8 cellular contexts compared by ENCODE assay signal in the genomic region with DNA sequence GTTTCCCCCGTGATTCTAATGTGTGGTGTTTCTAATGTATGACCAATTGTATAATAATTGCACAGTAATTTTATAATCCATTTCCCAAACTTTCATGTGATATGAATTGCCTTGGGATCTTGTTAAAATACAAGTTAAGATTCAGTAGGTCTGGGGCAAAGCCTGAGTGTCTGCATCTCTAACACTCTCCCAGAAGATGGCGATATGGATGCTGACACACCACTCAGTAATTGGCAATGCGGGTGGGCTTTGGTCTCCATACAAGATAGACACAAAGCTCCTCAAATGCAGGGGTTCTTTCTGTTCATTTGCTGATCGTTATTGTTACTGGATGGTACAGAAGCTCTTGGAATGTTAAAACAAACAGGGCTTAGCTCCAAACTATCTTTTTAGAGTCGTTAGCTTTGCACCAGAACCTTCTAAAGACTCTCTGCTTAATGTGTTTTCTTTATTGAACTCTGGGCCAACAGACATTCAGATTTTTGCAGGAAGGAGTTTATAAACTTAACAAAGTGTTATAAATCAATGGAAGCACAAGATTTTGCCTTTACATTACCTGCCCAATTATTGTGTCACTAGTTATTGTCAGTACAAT.
DNase-seq lines count a peak whose midpoint lies in the region; ATAC-seq and TF ChIP-seq lines count a peak whose summit lies in the region.

No MANE protein-coding gene starts in this region.

- H3K36me3 ChIP-seq in HEK293 (ENCODE audit: control insufficient read depth in 2 of 2, insufficient read depth in 1 of 2, low read length in 2 of 2), result no peaks in the 10 kb centered on the region

- no peak overlapping the region for H3K4me3 ChIP-seq in HEK293 (ENCODE audit: low read depth, low read length)

- no peak for TF ChIP-seq CTCF in HEK293 (tag by site-specific recombination; IDR thresholded peaks at IDR 0.05)
- peak; percentile 53 for TF ChIP-seq CTCF in RWPE1 (conservative IDR thresholded peaks at IDR 0.05; ENCODE audit: low read depth)

- DNase-seq in COLO829 (ENCODE audit: low spot score), result peak; percentile 34
- DNase-seq in RWPE1 (ENCODE audit: low spot score), result peak; percentile 8
- peak; percentile 51 for DNase-seq in iPS-NIHi7 (ENCODE audit: extremely low spot score)
- no peak for DNase-seq in DMS153 treated with DMSO at 0.1 percent for 48 hours (lab: John Stamatoyannopoulos, UW; ENCODE audit: unreplicated experiment)
- no peak for DNase-seq in LoVo (ENCODE audit: low spot score)
- DNase-seq in NCI-H1436 (lab: John Stamatoyannopoulos, UW), result no peak

- CTCF ChIA-PET in HEK293 (lab: Yijun Ruan, JAX), result interaction anchor here (0.6 to 1.8 kb wide), 10 partner anchors 10 to 873 kb away, joined by 3 to 5 read pairs (median 4); no protein-coding TSS in a partner anchor
- CTCF ChIA-PET in RWPE1 (lab: Yijun Ruan, JAX), result interaction anchor here (0.5 to 0.8 kb wide), 2 partner anchors 233 to 897 kb away, joined by 4 to 5 read pairs; no protein-coding TSS in a partner anchor

- ATAC-seq in HG02840 (IDR thresholded peaks at IDR 0.05; ENCODE audit: low FRiP score, unreplicated experiment), result no peak

- H3K27ac ChIP-seq in HEK293 (ENCODE audit: extremely low read depth, low read depth, low read length) (no peak overlapping the region), RWPE1 (no peak overlapping the region)

- H3K4me1 ChIP-seq in HEK293 (ENCODE audit: control insufficient read depth, insufficient read depth, low read length), result no peaks in the 10 kb centered on the region

- POLR2A ChIA-PET in HEK293 (lab: Yijun Ruan, JAX) (no interaction called here), RWPE1 (lab: Yijun Ruan, JAX; ENCODE audit: low non-redundant PET) (no interaction called here)

- H3K9me3 ChIP-seq in HEK293 (ENCODE audit: control insufficient read depth, insufficient read depth, low read depth, low read length), result no peaks in the 10 kb centered on the region

TF ChIP-seq in HEK293, 187 proteins besides CTCF, POLR2A, EP300 and RAD21:
- TF ChIP-seq, protein P1, sequence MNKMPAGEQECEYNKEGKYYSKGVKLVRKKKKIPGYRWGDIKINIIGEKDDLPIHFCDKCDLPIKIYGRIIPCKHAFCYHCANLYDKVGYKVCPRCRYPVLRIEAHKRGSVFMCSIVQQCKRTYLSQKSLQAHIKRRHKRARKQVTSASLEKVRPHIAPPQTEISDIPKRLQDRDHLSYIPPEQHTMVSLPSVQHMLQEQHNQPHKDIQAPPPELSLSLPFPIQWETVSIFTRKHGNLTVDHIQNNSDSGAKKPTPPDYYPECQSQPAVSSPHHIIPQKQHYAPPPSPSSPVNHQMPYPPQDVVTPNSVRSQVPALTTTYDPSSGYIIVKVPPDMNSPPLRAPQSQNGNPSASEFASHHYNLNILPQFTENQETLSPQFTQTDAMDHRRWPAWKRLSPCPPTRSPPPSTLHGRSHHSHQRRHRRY (tag by site-specific recombination; IDR thresholded peaks at IDR 0.05), result no peak
- TF ChIP-seq KLF16 (tag by site-specific recombination; IDR thresholded peaks at IDR 0.05) (no peak), ZNF837 (tag by site-specific recombination; IDR thresholded peaks at IDR 0.05) (no peak), ZNF514 (tag by site-specific recombination; IDR thresholded peaks at IDR 0.05) (no peak), ZSCAN30 (tag by site-specific recombination; IDR thresholded peaks at IDR 0.05) (no peak), ZNF138 (tag by site-specific recombination; IDR thresholded peaks at IDR 0.05; ENCODE audit: borderline replicate concordance) (no peak), ZBTB20 (tag by site-specific recombination; IDR thresholded peaks at IDR 0.05) (no peak), ZNF654 (tag by site-specific recombination; IDR thresholded peaks at IDR 0.05; ENCODE audit: low read depth) (peak; percentile 36), ZNF214 (tag by site-specific recombination; IDR thresholded peaks at IDR 0.05; ENCODE audit: borderline replicate concordance) (no peak), GLIS1 (tag by site-specific recombination; IDR thresholded peaks at IDR 0.05) (0 out of 2 replicates have a peak, but pooled peaks have one; percentile 9), ZNF433 (tag by site-specific recombination; IDR thresholded peaks at IDR 0.05; ENCODE audit: low read depth) (no peak), ZNF341 (tag by site-specific recombination; IDR thresholded peaks at IDR 0.05; ENCODE audit: low read depth) (no peak)
- TF ChIP-seq, protein P2, sequence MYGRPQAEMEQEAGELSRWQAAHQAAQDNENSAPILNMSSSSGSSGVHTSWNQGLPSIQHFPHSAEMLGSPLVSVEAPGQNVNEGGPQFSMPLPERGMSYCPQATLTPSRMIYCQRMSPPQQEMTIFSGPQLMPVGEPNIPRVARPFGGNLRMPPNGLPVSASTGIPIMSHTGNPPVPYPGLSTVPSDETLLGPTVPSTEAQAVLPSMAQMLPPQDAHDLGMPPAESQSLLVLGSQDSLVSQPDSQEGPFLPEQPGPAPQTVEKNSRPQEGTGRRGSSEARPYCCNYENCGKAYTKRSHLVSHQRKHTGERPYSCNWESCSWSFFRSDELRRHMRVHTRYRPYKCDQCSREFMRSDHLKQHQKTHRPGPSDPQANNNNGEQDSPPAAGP (tag by site-specific recombination; IDR thresholded peaks at IDR 0.05), result no peak

Comparison
In these comparisons a context has a peak if more than half of its experiments do, and no peak if none do; other contexts are left out.
1. DNase-seq: peak in COLO829 (single experiment), RWPE1 (single experiment) and iPS-NIHi7 (single experiment); none in DMS153 treated with DMSO at 0.1 percent for 48 hours (single experiment), LoVo (single experiment) and NCI-H1436 (single experiment).